In the genomic region with DNA sequence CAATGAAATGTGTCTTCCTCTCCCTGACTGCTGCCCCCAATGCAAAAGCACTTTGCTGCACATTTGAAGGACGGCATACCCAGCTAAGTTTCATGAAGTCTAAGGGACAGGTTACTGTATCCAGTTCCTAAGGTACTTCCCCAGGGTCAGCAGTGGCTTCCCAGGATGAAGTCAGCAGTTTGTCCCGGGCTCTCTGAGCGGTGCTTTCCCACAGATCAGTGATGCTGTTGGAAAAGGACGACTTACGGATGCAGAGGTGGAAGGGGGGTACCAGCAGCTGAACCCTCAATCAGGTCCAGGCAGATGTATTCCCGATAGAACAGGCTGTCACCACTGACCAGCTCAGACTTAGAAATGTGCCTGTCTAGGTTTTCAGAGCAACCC, we compare ENCODE assay signal across 10 cellular contexts.
A peak's percentile ranks its signal among the peaks of the same experiment; 100 is the strongest.
DNase-seq lines count a peak whose midpoint lies in the region; ATAC-seq and TF ChIP-seq lines count a peak whose summit lies in the region.
"Had no signal": no experiment of that assay in that cellular context is flagged by ENCODE, and none has a peak within 500 bp of the region (broad histone marks: within the 10 kb centered on the region; RNA-seq: fewer than 3 reads in every experiment).

No MANE protein-coding gene starts in this region.

- TF ChIP-seq CTCF in GM06990 (IDR thresholded peaks at IDR 0.05; ENCODE audit: insufficient read depth, low read length, poor library complexity, severe bottlenecking), result no peak
- TF ChIP-seq CTCF in retinal pigment epithelial cell (conservative IDR thresholded peaks at IDR 0.05; ENCODE audit: low read depth, low read length), result no peak
- no peak for TF ChIP-seq CTCF in A673 (conservative IDR thresholded peaks at IDR 0.05; ENCODE audit: low read depth, low read length)

- no peaks in the 10 kb centered on the region for H3K36me3 ChIP-seq in GM06990 (ENCODE audit: control insufficient read depth, insufficient read depth, low read length)
- no peaks in the 10 kb centered on the region for H3K36me3 ChIP-seq in adipocyte (ENCODE audit: control insufficient read depth, insufficient read depth, low read length, severe bottlenecking)
- no peaks in the 10 kb centered on the region for H3K36me3 ChIP-seq in iPS DF 6.9 (ENCODE audit: control insufficient read depth, insufficient read depth, low read length)
- no peaks in the 10 kb centered on the region for H3K36me3 ChIP-seq in A673 (ENCODE audit: insufficient read depth, low read length, poor library complexity, severe bottlenecking)

- intact Hi-C loops in A673 (cut with micrococcal nuclease; ENCODE audit: unreplicated experiment), result no loop called here

- ATAC-seq in HG03108 (IDR thresholded peaks at IDR 0.05; ENCODE audit: unreplicated experiment), result no peak
- ATAC-seq in GM18519 (IDR thresholded peaks at IDR 0.05; ENCODE audit: low FRiP score, unreplicated experiment), result no peak
- ATAC-seq: activated CD8-positive, alpha-beta T cell treated with anti-CD3 and anti-CD28 coated beads, Interleukin-2, amount 10 ng/mL, durations not matched to agents 7 days and 5 days had no signal

- POLR2A ChIA-PET in A673 (lab: Charles Lee; ENCODE audit: low non-redundant PET), result no interaction called here

- H3K27ac ChIP-seq in iPS DF 6.9 (ENCODE audit: low read length), result no peak overlapping the region
- no peak overlapping the region for H3K27ac ChIP-seq in A673 (ENCODE audit: low read depth, low read length, poor library complexity, severe bottlenecking)
- H3K27ac ChIP-seq: epithelial cell of prostate had no signal

- WGBS in iPS DF 6.9 (ENCODE audit: insufficient coverage, insufficient read length), result no CpG with 5 or more reads among the region's 6 CpGs

- H3K4me1 ChIP-seq in adipocyte (ENCODE audit: control insufficient read depth, insufficient read depth, low read length), result peaks cover 47% of the 10 kb centered on the region
- peaks cover 2% of the 10 kb centered on the region for H3K4me1 ChIP-seq in iPS DF 6.9 (ENCODE audit: control insufficient read depth, insufficient read depth, low read length)
- H3K4me1 ChIP-seq in A673 (ENCODE audit: insufficient read depth, low read length, poor library complexity, severe bottlenecking), result no peaks in the 10 kb centered on the region

- no peaks in the 10 kb centered on the region for H3K27me3 ChIP-seq in GM06990 (replicated peaks; ENCODE audit: control insufficient read depth, insufficient read depth, low read length)
- H3K27me3 ChIP-seq in adipocyte (replicated peaks; ENCODE audit: control insufficient read depth, insufficient read depth, low read length), result no peaks in the 10 kb centered on the region
- H3K27me3 ChIP-seq in iPS DF 6.9 (ENCODE audit: control insufficient read depth, insufficient read depth, low read length), result no peaks in the 10 kb centered on the region
- H3K27me3 ChIP-seq in A673 (replicated peaks; ENCODE audit: insufficient read depth, low read depth, low read length, poor library complexity), result peaks cover 59% of the 10 kb centered on the region

- H3K4me3 ChIP-seq in GM06990 (replicated peaks; ENCODE audit: low read depth, low read length) (peak overlapping the region; percentile 71), adipocyte (ENCODE audit: low read length) (peak overlapping the region; percentile 90), iPS DF 6.9 (ENCODE audit: low read length) (peak overlapping the region; percentile 73; the same call in 1 of the 2 replicates), retinal pigment epithelial cell (ENCODE audit: low read length) (peak overlapping the region; percentile 71), A673 (ENCODE audit: low read depth, low read length, poor library complexity, severe bottlenecking) (no peak overlapping the region)

- peak overlapping the region; percentile 97 for H3K9ac ChIP-seq in adipocyte (ENCODE audit: low read length)

- DNase-seq in GM06990 (ENCODE audit: extremely low read depth, insufficient read length), result no peak
- no peak for DNase-seq in adipocyte (ENCODE audit: low read depth)
- DNase-seq in iPS DF 6.9 (ENCODE audit: low read depth, low spot score), result no peak
- no peak for DNase-seq in retinal pigment epithelial cell (ENCODE audit: low read depth)
- no peak for DNase-seq in A673 (ENCODE audit: low spot score)
- no peak for DNase-seq in activated CD4-positive, alpha-beta T cell treated with anti-CD3 and anti-CD28 coated beads, Interleukin-2, amount 50 U/mL, for 1 hour
- DNase-seq: activated CD8-positive, alpha-beta T cell treated with anti-CD3 and anti-CD28 coated beads, Interleukin-2, amount 10 ng/mL, durations not matched to agents 7 days and 5 days had no signal

- CTCF ChIA-PET in A673 (lab: Charles Lee), result no interaction called here

- BruUV-seq in A673 (replicated peaks; lab: Mats Ljungman, UMichigan), result no TSS peak

- no peaks in the 10 kb centered on the region for H3K9me3 ChIP-seq in adipocyte (ENCODE audit: control insufficient read depth, low read length)
- no peaks in the 10 kb centered on the region for H3K9me3 ChIP-seq in iPS DF 6.9 (ENCODE audit: control insufficient read depth, insufficient read depth, low read length)
- H3K9me3 ChIP-seq in A673 (ENCODE audit: low read depth, low read length, poor library complexity, severe bottlenecking), result no peaks in the 10 kb centered on the region
